9 cellular contexts compared by ENCODE assay signal in the genomic region with DNA sequence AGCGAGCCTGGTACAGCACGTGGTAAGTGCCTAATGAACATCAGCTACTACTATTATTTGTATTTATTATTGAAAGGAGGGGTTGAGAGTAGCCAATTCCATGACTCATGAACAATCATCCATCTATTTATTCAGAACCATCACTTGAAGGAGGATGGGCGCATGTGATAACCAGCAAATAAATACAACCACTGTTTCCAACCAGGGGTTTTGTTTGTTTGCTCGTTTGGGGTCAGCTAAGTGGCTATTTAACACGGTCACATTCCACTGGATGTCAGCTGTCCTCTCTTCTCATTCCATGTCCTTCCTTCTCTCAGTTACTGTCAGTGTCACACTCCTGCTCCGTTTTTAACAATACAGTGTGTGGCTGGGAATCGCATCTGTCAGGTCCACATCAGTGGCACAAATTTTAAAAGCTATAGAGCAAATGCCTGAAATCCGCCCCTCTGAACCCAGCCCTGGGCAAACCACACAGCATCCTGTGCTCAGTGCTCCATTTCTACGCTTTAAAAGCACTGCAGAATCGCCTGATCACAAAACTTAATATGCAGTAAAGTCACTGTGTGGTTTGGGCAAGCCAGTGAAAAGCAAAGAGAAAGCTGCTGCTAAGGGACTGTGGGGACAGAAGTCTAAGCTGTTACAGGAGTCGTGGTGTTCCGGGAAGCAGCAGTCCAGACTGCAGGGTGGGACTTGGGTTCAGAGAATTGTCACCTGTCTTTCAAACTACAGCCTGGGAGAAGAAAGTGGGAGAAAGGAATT. TPM values are rescaled to one million over a fixed set of nuclear protein-coding genes. Genes with fewer than 3 reads are reported as not detected.
DNase-seq lines count a peak whose midpoint lies in the region; ATAC-seq, FAIRE-seq and TF ChIP-seq lines count a peak whose summit lies in the region.
"Had no signal": no experiment of that assay in that cellular context is flagged by ENCODE, and none has a peak within 500 bp of the region (broad histone marks: within the 10 kb centered on the region; RNA-seq: fewer than 3 reads in every experiment).

No MANE protein-coding gene starts in this region.

- H3K27me3 Mint-ChIP-seq in CD4-positive, alpha-beta memory T cell, result no peaks in the 10 kb centered on the region
- no peaks in the 10 kb centered on the region for H3K27me3 Mint-ChIP-seq in naive B cell

- H3K27ac ChIP-seq in CD4-positive, alpha-beta memory T cell (ENCODE audit: low read depth, low read length), result peak overlapping the region; percentile 84

- H3K36me3 Mint-ChIP-seq in CD4-positive, alpha-beta memory T cell, result peaks cover 9 to 25% of the 10 kb centered on the region in 2 donors
- H3K36me3 Mint-ChIP-seq in naive B cell, result peaks cover 7 to 9% of the 10 kb centered on the region in 2 donors

- H3K27me3 ChIP-seq in CD4-positive, alpha-beta memory T cell (ENCODE audit: insufficient read depth, low read length), result no peaks in the 10 kb centered on the region
- no peaks in the 10 kb centered on the region for H3K27me3 ChIP-seq in bronchial epithelial cell (ENCODE audit: control insufficient read depth, insufficient read depth, low read length)

- H3K4me1 ChIP-seq in CD4-positive, alpha-beta memory T cell (ENCODE audit: insufficient read depth, low read length), result peaks cover 97% of the 10 kb centered on the region

- peak overlapping the region; percentile 89 to 98 (median 96) for H3K27ac Mint-ChIP-seq in CD4-positive, alpha-beta memory T cell
- H3K27ac Mint-ChIP-seq in naive B cell, result peak overlapping the region; percentile 46 to 100 (median 96)

- no peaks in the 10 kb centered on the region for H3K36me3 ChIP-seq in CD4-positive, alpha-beta memory T cell (ENCODE audit: insufficient read depth, low read length)
- peaks cover 1% of the 10 kb centered on the region for H3K36me3 ChIP-seq in bronchial epithelial cell (ENCODE audit: control insufficient read depth, insufficient read depth, low read length)

- DNase-seq in CD4-positive, alpha-beta memory T cell, result peak; percentile 56 to 69 (median 66)
- peak; percentile 85 for DNase-seq in Jurkat, Clone E6-1 (ENCODE audit: low read depth, low spot score)
- peak; percentile 71 for DNase-seq in bronchial epithelial cell (ENCODE audit: low read depth)
- DNase-seq in naive B cell, result no peak
- DNase-seq in NCI-H1436 treated with DMSO at 0.1 percent for 48 hours (lab: John Stamatoyannopoulos, UW), result no peak
- DNase-seq in NCI-H187 treated with DMSO at 0.1 percent for 48 hours (lab: John Stamatoyannopoulos, UW), result no peak
- DNase-seq in RKO (ENCODE audit: low spot score), result no peak

- POLR2A ChIA-PET in CD4-positive, alpha-beta memory T cell (lab: Charles Lee; ENCODE audit: partially characterized antibody), result interaction anchor here (0.6 to 19.6 kb wide), 25 partner anchors 8 to 479 kb away, joined by 3 to 692 read pairs (median 7); partner anchors contain the start of gene RAPGEF1

- H3K9me3 ChIP-seq in CD4-positive, alpha-beta memory T cell (ENCODE audit: control insufficient read depth in 1 of 2, low read length in 2 of 2), result no peaks in the 10 kb centered on the region

- CTCF ChIA-PET in CD4-positive, alpha-beta memory T cell (lab: Charles Lee; ENCODE audit: partially characterized antibody), result interaction anchor here (0.6 to 3.8 kb wide), 13 partner anchors 8 to 152 kb away, joined by 3 to 33 read pairs (median 5); partner anchors contain the start of gene RAPGEF1

- no peak for TF ChIP-seq CTCF in bronchial epithelial cell (IDR thresholded peaks at IDR 0.05; ENCODE audit: insufficient read depth, low read length, severe bottlenecking)

- H3K4me3 Mint-ChIP-seq in CD4-positive, alpha-beta memory T cell, result peak overlapping the region; percentile 75 to 96 (median 85)
- H3K4me3 Mint-ChIP-seq in naive B cell, result peak overlapping the region; percentile 73 to 92 (median 77)

- peak overlapping the region in 1 of 2 donors; percentile 53 for H3K4me3 ChIP-seq in CD4-positive, alpha-beta memory T cell (ENCODE audit: low read length in 2 of 2)
- H3K4me3 ChIP-seq in Jurkat, Clone E6-1 (ENCODE audit: low read length), result peak overlapping the region; percentile 37
- no peak overlapping the region for H3K4me3 ChIP-seq in bronchial epithelial cell (ENCODE audit: low read depth, low read length)

- intact Hi-C loops in CD4-positive, alpha-beta memory T cell (cut with micrococcal nuclease), result loop anchor here (10.0 kb wide), 1 partner anchor 477 kb away; no protein-coding TSS in a partner anchor

- peaks cover 78 to 98% (median 89%) of the 10 kb centered on the region in 4 donors for H3K4me1 Mint-ChIP-seq in CD4-positive, alpha-beta memory T cell
- peaks cover 77 to 94% (median 89%) of the 10 kb centered on the region in 3 donors for H3K4me1 Mint-ChIP-seq in naive B cell

- no peak for ATAC-seq in naive B cell (ENCODE audit: low read depth in 2 of 2)
- ATAC-seq in HG02763 (IDR thresholded peaks at IDR 0.05; ENCODE audit: unreplicated experiment), result no peak

- no peaks in the 10 kb centered on the region for H3K9me3 Mint-ChIP-seq in CD4-positive, alpha-beta memory T cell
- H3K9me3 Mint-ChIP-seq in naive B cell, result peaks cover 0 to 2% (median 0%) of the 10 kb centered on the region in 7 donors

- no peak for FAIRE-seq in bronchial epithelial cell (lab: Jason Lieb, UNC)
- FAIRE-seq: TTC549 had no signal

RNA-seq across cellular contexts. Expression of gene RAPGEF1, which starts 8.5 kb away (rescaled TPM):
- 100 to 1,000 TPM; 129 to 149 TPM for total RNA-seq in CD4-positive, alpha-beta memory T cell
- 10 to 100 TPM in 1 of 2 donors, 1 to 10 TPM in 1; 1.5 to 23.0 TPM for polyA plus RNA-seq in CD4-positive, alpha-beta memory T cell
- 32.8 TPM for polyA plus RNA-seq in Jurkat, Clone E6-1 (2012; ENCODE audit: insufficient read depth, insufficient read length)
- 16.5 and 19.2 TPM in 2 replicates for total RNA-seq in bronchial epithelial cell
- polyA plus RNA-seq in naive B cell (ENCODE audit: low read depth in 6 of 6), result 10 to 100 TPM in 2 of 6 donors, 1 to 10 TPM in 4; 3.4 to 21.1 (median 7.9) TPM

Comparison
In these comparisons a context has a peak if more than half of its experiments do, and no peak if none do; other contexts are left out.
1. DNase-seq: peak in CD4-positive, alpha-beta memory T cell (5 of 5), Jurkat, Clone E6-1 (single experiment) and bronchial epithelial cell (single experiment); none in naive B cell (single experiment), NCI-H1436 treated with DMSO at 0.1 percent for 48 hours (single experiment), NCI-H187 treated with DMSO at 0.1 percent for 48 hours (single experiment) and RKO (single experiment).